11 cellular contexts compared by ENCODE assay signal in genomic region chr12:32536000-32536345, GRCh38.
DNase-seq lines count a peak whose midpoint lies in the region; ATAC-seq and TF ChIP-seq lines count a peak whose summit lies in the region.
"Had no signal": no experiment of that assay in that cellular context is flagged by ENCODE, and none has a peak within 500 bp of the region (broad histone marks: within the 10 kb centered on the region; RNA-seq: fewer than 3 reads in every experiment).

No MANE protein-coding gene starts in this region.

- H4K20me1 ChIP-seq in BLaER1 treated with 17β-estradiol and CSF1 and Interleukin-3, amounts not matched to agents 10 nM and 100 nM, result peaks cover 0 to 31% (median 0%) of the 10 kb centered on the region in 11 experiments; a peak in 2 of 22 replicates

- no peaks in the 10 kb centered on the region for H3K27me3 ChIP-seq in BLaER1 treated with 17β-estradiol and CSF1 and Interleukin-3, amounts not matched to agents 10 nM and 100 nM
- H3K27me3 ChIP-seq in adrenal gland, result no peaks in the 10 kb centered on the region

- TF ChIP-seq POLR2A in adrenal gland (IDR thresholded peaks at IDR 0.05), result no peak

- peaks cover 27 to 55% (median 30%) of the 10 kb centered on the region in 10 experiments for H3K4me1 ChIP-seq in BLaER1 treated with 17β-estradiol and CSF1 and Interleukin-3, amounts not matched to agents 10 nM and 100 nM
- H3K4me1 ChIP-seq in adrenal gland (replicated peaks in 1 of 2), result peaks cover 0 to 40% of the 10 kb centered on the region in 2 donors

- peak overlapping the region in 6 of 11 experiments; percentile 21 to 79 (median 62); a peak in 9 of 22 replicates for H3K27ac ChIP-seq in BLaER1 treated with 17β-estradiol and CSF1 and Interleukin-3, amounts not matched to agents 10 nM and 100 nM
- H3K27ac ChIP-seq in adrenal gland, result peak overlapping the region in 4 of 5 donors; percentile 2 to 76 (median 71)
- H3K27ac ChIP-seq in skin epidermis, result peak overlapping the region in 17 of 21 experiments; percentile 7 to 84 (median 60)

- H3K9me3 ChIP-seq in BLaER1 treated with 17β-estradiol and CSF1 and Interleukin-3, amounts not matched to agents 10 nM and 100 nM (replicated peaks in 1 of 11), result no peaks in the 10 kb centered on the region
- H3K9me3 ChIP-seq in adrenal gland (replicated peaks in 1 of 3), result no peaks in the 10 kb centered on the region

- DNase-seq in adrenal gland (no peak), fibroblast of villous mesenchyme (ENCODE audit: low read depth) (no peak), NCI-H1417 (lab: John Stamatoyannopoulos, UW) (no peak), T1000 (lab: John Stamatoyannopoulos, UW) (no peak)
- DNase-seq in activated effector memory CD4-positive, alpha-beta T cell treated with Interleukin-2 at 50 U/mL for 16 hours, result no peak
- DNase-seq: activated T-cell treated with anti-CD3 and anti-CD28 coated beads, Interleukin-2, amount 50 U/mL, for 24 hours; CD4-positive, CD25-positive, alpha-beta regulatory T cell; Karpas-422 had no signal

- no peak for ATAC-seq in GM18907 (IDR thresholded peaks at IDR 0.05; ENCODE audit: unreplicated experiment)

- intact Hi-C loops in adrenal gland (cut with DNase I), result no loop called here

- TF ChIP-seq CTCF in adrenal gland (IDR thresholded peaks at IDR 0.05) (no peak), fibroblast of villous mesenchyme (IDR thresholded peaks at IDR 0.05; ENCODE audit: insufficient read depth, low read depth, low read length) (no peak)

- H3K36me3 ChIP-seq in BLaER1 treated with 17β-estradiol and CSF1 and Interleukin-3, amounts not matched to agents 10 nM and 100 nM, result peaks cover 0 to 4% (median 0%) of the 10 kb centered on the region in 11 experiments; a peak in 1 of 22 replicates
- H3K36me3 ChIP-seq in adrenal gland (replicated peaks in 1 of 2), result no peaks in the 10 kb centered on the region

- peak overlapping the region in 4 of 10 experiments; percentile 51 to 67 (median 62); a peak in 8 of 20 replicates for H3K4me3 ChIP-seq in BLaER1 treated with 17β-estradiol and CSF1 and Interleukin-3, amounts not matched to agents 10 nM and 100 nM
- H3K4me3 ChIP-seq in adrenal gland, result peak overlapping the region in 1 of 4 donors; percentile 54
- peak overlapping the region; percentile 44 for H3K4me3 ChIP-seq in fibroblast of villous mesenchyme (ENCODE audit: low read depth, low read length)
- H3K4me3 ChIP-seq in skin epidermis, result peak overlapping the region in 2 of 7 experiments; percentile 23 to 35

- WGBS in adrenal gland, 4 donors, result 17 to 24% (median 21%) methylated on average over 1 of the region's 1 CpG

- peak overlapping the region in 4 of 11 experiments; percentile 67 to 82 (median 76); a peak in 7 of 22 replicates for H3K9ac ChIP-seq in BLaER1 treated with 17β-estradiol and CSF1 and Interleukin-3, amounts not matched to agents 10 nM and 100 nM

- peak overlapping the region; percentile 64 to 91 (median 77); a peak in 20 of 22 replicates for H3K4me2 ChIP-seq in BLaER1 treated with 17β-estradiol and CSF1 and Interleukin-3, amounts not matched to agents 10 nM and 100 nM
